15 cellular contexts compared by ENCODE assay signal in the genomic region with DNA sequence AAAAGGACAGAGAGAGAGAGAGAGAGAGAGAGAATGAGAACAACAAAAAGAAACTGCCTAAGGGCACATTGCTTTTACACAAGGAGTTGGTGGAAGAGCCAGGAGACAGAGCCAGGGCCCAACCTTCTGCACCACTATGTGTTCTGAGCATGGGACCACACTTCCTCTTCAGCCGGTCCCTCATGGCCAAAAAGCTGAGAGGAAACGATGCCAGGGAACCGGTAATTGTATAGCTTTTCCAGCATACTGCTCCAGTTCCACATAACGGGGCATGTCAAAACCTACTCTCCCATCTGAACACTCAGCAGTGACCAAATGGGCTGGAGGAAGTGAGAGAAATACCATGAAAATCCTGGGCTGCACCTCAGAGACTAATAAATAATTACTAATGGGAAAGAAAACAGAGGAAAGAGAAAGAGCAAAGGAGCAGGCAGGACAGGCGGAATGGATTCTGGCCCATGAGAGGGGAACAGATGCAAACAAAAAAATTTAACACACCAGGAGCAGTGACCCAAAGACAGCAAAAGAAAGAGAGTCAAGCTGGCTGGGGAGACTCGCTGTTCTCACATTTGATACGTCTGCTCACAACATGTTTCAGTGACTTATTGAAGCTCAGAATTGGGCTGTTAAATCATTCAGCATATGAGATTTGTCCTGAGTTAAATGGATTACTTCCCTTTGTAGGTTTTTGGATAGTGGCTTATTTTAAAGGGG. TPM values are rescaled to one million over a fixed set of nuclear protein-coding genes. Genes with fewer than 3 reads are reported as not detected.
"Had no signal": no experiment of that assay in that cellular context is flagged by ENCODE, and none has a peak within 500 bp of the region (broad histone marks: within the 10 kb centered on the region; RNA-seq: fewer than 3 reads in every experiment).

No MANE protein-coding gene starts in this region.

- ATAC-seq: activated CD8-positive, alpha-beta memory T cell treated with anti-CD3 and anti-CD28 coated beads, Interleukin-2, amount 10 ng/mL, durations not matched to agents 7 days and 5 days; naive thymus-derived CD8-positive, alpha-beta T cell had no signal

- DNase-seq: activated B cell treated with CpG ODN at 0.5 μM for 24 hours; activated CD4-positive, alpha-beta memory T cell treated with anti-CD3 and anti-CD28 coated beads, Interleukin-2, amount 10 ng/mL, durations not matched to agents 7 days and 5 days; activated CD4-positive, alpha-beta T cell treated with anti-CD3 and anti-CD28 coated beads for 4 hours; activated CD8-positive, alpha-beta memory T cell treated with anti-CD3 and anti-CD28 coated beads, Interleukin-2, amount 10 ng/mL, durations not matched to agents 7 days and 5 days; activated naive CD4-positive, alpha-beta T cell treated with Interleukin-2 at 50 U/mL for 16 hours; activated naive CD8-positive, alpha-beta T cell treated with anti-CD3 and anti-CD28 coated beads, Interleukin-2, amount 10 ng/mL, durations not matched to agents 7 days and 5 days; amygdala; caudate nucleus; heart left ventricle; naive thymus-derived CD8-positive, alpha-beta T cell; pancreas; stimulated activated CD4-positive, alpha-beta T cell treated with anti-CD3 and anti-CD28 coated beads, Interleukin-1b, Interleukin-23, amount 100 ng/mL, for 48 hours; stimulated activated CD8-positive, alpha-beta memory T cell treated with anti-CD3 and anti-CD28 coated beads, Interleukin-4, amount 100 ng/mL, for 48 hours; stimulated activated naive CD4-positive, alpha-beta T cell; thyroid gland had no signal

RNA-seq across cellular contexts. Expression of a gene that starts 52.0 kb away (rescaled TPM):
- total RNA-seq: activated B cell treated with CpG ODN at 0.5 μM for 24 hours; activated CD4-positive, alpha-beta memory T cell treated with anti-CD3 and anti-CD28 coated beads, Interleukin-2, amount 10 ng/mL, durations not matched to agents 7 days and 5 days; activated CD8-positive, alpha-beta memory T cell treated with anti-CD3 and anti-CD28 coated beads, Interleukin-2, amount 10 ng/mL, durations not matched to agents 7 days and 5 days; activated naive CD8-positive, alpha-beta T cell treated with anti-CD3 and anti-CD28 coated beads, Interleukin-2, amount 10 ng/mL, durations not matched to agents 7 days and 5 days; naive thymus-derived CD8-positive, alpha-beta T cell had no signal
